ENCODE assay signal across 27 cellular contexts in genomic region chr11:57163160-57163868, GRCh38. TPM values are rescaled to one million over a fixed set of nuclear protein-coding genes. Genes with fewer than 3 reads are reported as not detected.
DNase-seq lines count a peak whose midpoint lies in the region; ATAC-seq, FAIRE-seq and TF ChIP-seq lines count a peak whose summit lies in the region.
"Had no signal": no experiment of that assay in that cellular context is flagged by ENCODE, and none has a peak within 500 bp of the region (broad histone marks: within the 10 kb centered on the region; RNA-seq: fewer than 3 reads in every experiment).

No MANE protein-coding gene starts in this region.

- ATAC-seq in HG02981 (IDR thresholded peaks at IDR 0.05; ENCODE audit: unreplicated experiment) = no peak

- intact Hi-C loops in posterior cingulate gyrus (cut with DNase I) = no loop called here

- DNase-seq in NCI-H1105 treated with DMSO at 0.1 percent for 48 hours (lab: John Stamatoyannopoulos, UW) (peak; percentile 47), NCI-H1105 (lab: John Stamatoyannopoulos, UW) (no peak), NCI-H2171 treated with DMSO at 0.1 percent for 48 hours (lab: John Stamatoyannopoulos, UW) (peak; percentile 99), cerebellum (ENCODE audit: low spot score) (peak; percentile 57), posterior cingulate gyrus (peak in 9 of 10 donors; percentile 20 to 94 (median 53)), D721Med (ENCODE audit: insufficient read length, low spot score) (no peak), GF-D8 (lab: John Stamatoyannopoulos, UW) (no peak)
- DNase-seq: 8988T; activated CD4-positive, alpha-beta memory T cell treated with anti-CD3 and anti-CD28 coated beads, Interleukin-2, amount 10 ng/mL, durations not matched to agents 7 days and 5 days; activated CD4-positive, alpha-beta T cell treated with anti-CD3 and anti-CD28 coated beads for 1 hour; activated CD8-positive, alpha-beta memory T cell treated with anti-CD3 and anti-CD28 coated beads, Interleukin-2, amount 50 U/mL, for 4 hours; activated naive CD4-positive, alpha-beta T cell; cerebellar nuclear complex; Kasumi-1; NCI-H1436; NCI-H526 treated with DMSO at 0.1 percent for 48 hours; ovary; SIG-M5; small intestine; stimulated activated naive CD4-positive, alpha-beta T cell; SW 1271; testis had no signal

- FAIRE-seq in D721Med (lab: Jason Lieb, UNC) = no peak
- FAIRE-seq: GM19239, H54, RCC 7860, small intestine had no signal

- no peak for TF ChIP-seq CTCF in D721Med (IDR thresholded peaks at IDR 0.05; ENCODE audit: insufficient read depth, missing control alignments)

RNA-seq across cellular contexts. Expression of gene LRRC55, which starts 18.4 kb away (rescaled TPM):
- 12.7 TPM for total RNA-seq in cerebellum
- total RNA-seq: activated CD4-positive, alpha-beta memory T cell treated with anti-CD3 and anti-CD28 coated beads, Interleukin-2, amount 10 ng/mL, durations not matched to agents 7 days and 5 days; fibroblast of lung had no signal

Comparison
In these comparisons a context has a peak if more than half of its experiments do, and no peak if none do; other contexts are left out.
1. DNase-seq: peak in NCI-H1105 treated with DMSO at 0.1 percent for 48 hours (single experiment), NCI-H2171 treated with DMSO at 0.1 percent for 48 hours (single experiment), cerebellum (single experiment) and posterior cingulate gyrus (9 of 10); none in NCI-H1105 (single experiment), D721Med (single experiment) and GF-D8 (single experiment).